ENCODE assay signal across 28 cellular contexts in genomic region chr6:157997893-157998608, GRCh38. TPM values are rescaled to one million over a fixed set of nuclear protein-coding genes. Genes with fewer than 3 reads are reported as not detected.
A peak's percentile ranks its signal among the peaks of the same experiment; 100 is the strongest.
DNase-seq lines count a peak whose midpoint lies in the region; ATAC-seq and TF ChIP-seq lines count a peak whose summit lies in the region.
"Had no signal": no experiment of that assay in that cellular context is flagged by ENCODE, and none has a peak within 500 bp of the region (broad histone marks: within the 10 kb centered on the region; RNA-seq: fewer than 3 reads in every experiment).

No MANE protein-coding gene starts in this region.

- no peak overlapping the region for H3K4me3 Mint-ChIP-seq in chondrocyte (ENCODE audit: unreplicated experiment)
- H3K4me3 Mint-ChIP-seq in nephron: no peak overlapping the region
- H3K4me3 Mint-ChIP-seq in glutamatergic neuron (ENCODE audit: unreplicated experiment): no peak overlapping the region
- H3K4me3 Mint-ChIP-seq: activated naive CD8-positive, alpha-beta T cell treated with anti-CD3 and anti-CD28 coated beads for 36 hours; activated T-cell treated with anti-CD3 and anti-CD28 coated beads, Interleukin-2, amount 50 U/mL, for 24 hours; stimulated activated effector memory CD8-positive, alpha-beta T cell treated with anti-CD3 and anti-CD28 coated beads, Interleukin-12 subunit alpha, Interleukin-12 subunit beta, amount 100 ng/mL, for 72 hours; T-helper 1 cell treated with Interleukin-12 subunit alpha and Interleukin-12 subunit beta and Interleukin-4 antibody, amounts not matched to agents 30 μg/mL and 1 μg/mL, for 36 hours had no signal

- H3K27me3 ChIP-seq in BE2C: no peaks in the 10 kb centered on the region
- H3K27me3 ChIP-seq in upper lobe of left lung: no peaks in the 10 kb centered on the region
- H3K27me3 ChIP-seq: neutrophil, sigmoid colon had no signal

- no peak for TF ChIP-seq EP300 in upper lobe of left lung (IDR thresholded peaks at IDR 0.05)

- TF ChIP-seq POLR2A in upper lobe of left lung (IDR thresholded peaks at IDR 0.05): no peak

- TF ChIP-seq CTCF in BE2C (IDR thresholded peaks at IDR 0.05; ENCODE audit: low read depth, low read length) (no peak), chondrocyte (IDR thresholded peaks at IDR 0.05) (no peak), nephron (IDR thresholded peaks at IDR 0.05; ENCODE audit: unreplicated experiment in 3 of 3) (no peak), glutamatergic neuron (IDR thresholded peaks at IDR 0.05; ENCODE audit: partially characterized antibody, unreplicated experiment) (no peak), upper lobe of left lung (IDR thresholded peaks at IDR 0.05) (no peak)

- WGBS in upper lobe of left lung, 2 donors: 77 to 88% methylated on average over 4 to 6 of the region's 6 CpGs

- H3K36me3 ChIP-seq in BE2C: no peaks in the 10 kb centered on the region
- H3K36me3 ChIP-seq in upper lobe of left lung: no peaks in the 10 kb centered on the region
- H3K36me3 ChIP-seq: neutrophil, sigmoid colon had no signal

- H3K9me3 ChIP-seq in BE2C: no peaks in the 10 kb centered on the region
- no peaks in the 10 kb centered on the region for H3K9me3 ChIP-seq in upper lobe of left lung
- H3K9me3 ChIP-seq: A549, neutrophil, psoas muscle, sigmoid colon had no signal

- H3K4me1 Mint-ChIP-seq in chondrocyte (ENCODE audit: low read depth): peaks cover 60% of the 10 kb centered on the region
- H3K4me1 Mint-ChIP-seq in nephron: peaks cover 85% of the 10 kb centered on the region
- peaks cover 45% of the 10 kb centered on the region for H3K4me1 Mint-ChIP-seq in glutamatergic neuron (ENCODE audit: low read depth, unreplicated experiment)

- H3K4me1 ChIP-seq in BE2C (peaks cover 38% of the 10 kb centered on the region), upper lobe of left lung (peaks cover 6 to 10% (median 8%) of the 10 kb centered on the region in 4 donors)

- no peaks in the 10 kb centered on the region for H3K9me3 Mint-ChIP-seq in chondrocyte (ENCODE audit: low read depth)
- H3K9me3 Mint-ChIP-seq in nephron: no peaks in the 10 kb centered on the region
- H3K9me3 Mint-ChIP-seq in glutamatergic neuron (ENCODE audit: unreplicated experiment): peaks cover 24% of the 10 kb centered on the region
- H3K9me3 Mint-ChIP-seq: activated naive CD8-positive, alpha-beta T cell treated with anti-CD3 and anti-CD28 coated beads for 36 hours; activated T-cell treated with anti-CD3 and anti-CD28 coated beads, Interleukin-2, amount 50 U/mL, for 24 hours; stimulated activated effector memory CD8-positive, alpha-beta T cell treated with anti-CD3 and anti-CD28 coated beads, Interleukin-12 subunit alpha, Interleukin-12 subunit beta, amount 100 ng/mL, for 72 hours; T-helper 1 cell treated with Interleukin-12 subunit alpha and Interleukin-12 subunit beta and Interleukin-4 antibody, amounts not matched to agents 30 μg/mL and 1 μg/mL, for 36 hours had no signal

- H3K27ac ChIP-seq in upper lobe of left lung: no peak overlapping the region
- H3K27ac ChIP-seq: neutrophil, psoas muscle had no signal

- H3K27me3 Mint-ChIP-seq in chondrocyte (ENCODE audit: low read depth): no peaks in the 10 kb centered on the region
- H3K27me3 Mint-ChIP-seq in nephron (ENCODE audit: low read depth): no peaks in the 10 kb centered on the region
- H3K27me3 Mint-ChIP-seq in glutamatergic neuron (ENCODE audit: unreplicated experiment): peaks cover 24% of the 10 kb centered on the region
- H3K27me3 Mint-ChIP-seq: activated naive CD8-positive, alpha-beta T cell treated with anti-CD3 and anti-CD28 coated beads for 36 hours; activated T-cell treated with anti-CD3 and anti-CD28 coated beads, Interleukin-2, amount 50 U/mL, for 24 hours had no signal

- DNase-seq in BE2C (peak; percentile 56), NCI-H69 (lab: John Stamatoyannopoulos, UW) (peak; percentile 75), chondrocyte (ENCODE audit: low spot score) (peak; percentile 40), glutamatergic neuron (no peak), NCI-H526 treated with DMSO at 0.1 percent for 48 hours (lab: John Stamatoyannopoulos, UW) (no peak), upper lobe of left lung (no peak)
- no peak for DNase-seq in activated naive CD4-positive, alpha-beta T cell (lab: John Stamatoyannopoulos, UW)
- DNase-seq: activated effector memory CD4-positive, alpha-beta T cell treated with anti-CD3 and anti-CD28 coated beads, Interleukin-2, amount 50 U/mL, for 16 hours; activated naive CD8-positive, alpha-beta T cell treated with anti-CD3 and anti-CD28 coated beads for 36 hours; activated T-cell treated with anti-CD3 and anti-CD28 coated beads, Interleukin-2, amount 50 U/mL, for 24 hours; AML-193; DMS 273 treated with DMSO at 0.1 percent for 48 hours; erythroblast; HCEC 1CT; IMR-90; MV-4-11; NCI-H1436; NCI-H2081; NCI-H774; psoas muscle; RPMI8226; sigmoid colon; stimulated activated CD4-positive, alpha-beta T cell treated with anti-CD3 and anti-CD28 coated beads, Interleukin-4, amount 100 ng/mL, for 4 hours had no signal

- no peak for ATAC-seq in upper lobe of left lung (ENCODE audit: low FRiP score in 2 of 2)
- ATAC-seq: A549; psoas muscle; stimulated activated effector memory CD8-positive, alpha-beta T cell treated with anti-CD3 and anti-CD28 coated beads, Interleukin-12 subunit alpha, Interleukin-12 subunit beta, amount 100 ng/mL, for 72 hours had no signal

- H3K4me3 ChIP-seq in BE2C (ENCODE audit: low read depth, low read length) (no peak overlapping the region), upper lobe of left lung (no peak overlapping the region)
- H3K4me3 ChIP-seq: A549, psoas muscle, sigmoid colon had no signal

- peaks cover 4% of the 10 kb centered on the region for H3K36me3 Mint-ChIP-seq in chondrocyte (ENCODE audit: low read depth)
- peaks cover 3% of the 10 kb centered on the region for H3K36me3 Mint-ChIP-seq in nephron (ENCODE audit: low read depth)
- H3K36me3 Mint-ChIP-seq in glutamatergic neuron (ENCODE audit: unreplicated experiment): peaks cover 11% of the 10 kb centered on the region
- H3K36me3 Mint-ChIP-seq: stimulated activated effector memory CD8-positive, alpha-beta T cell treated with anti-CD3 and anti-CD28 coated beads, Interleukin-12 subunit alpha, Interleukin-12 subunit beta, amount 100 ng/mL, for 72 hours had no signal

- H3K27ac Mint-ChIP-seq in chondrocyte (ENCODE audit: unreplicated experiment): no peak overlapping the region
- H3K27ac Mint-ChIP-seq in nephron: peak overlapping the region; percentile 74 to 90 (median 81)
- H3K27ac Mint-ChIP-seq in glutamatergic neuron (ENCODE audit: unreplicated experiment): no peak overlapping the region
- H3K27ac Mint-ChIP-seq: activated naive CD8-positive, alpha-beta T cell treated with anti-CD3 and anti-CD28 coated beads for 36 hours; activated T-cell treated with anti-CD3 and anti-CD28 coated beads, Interleukin-2, amount 50 U/mL, for 24 hours; stimulated activated effector memory CD8-positive, alpha-beta T cell treated with anti-CD3 and anti-CD28 coated beads, Interleukin-12 subunit alpha, Interleukin-12 subunit beta, amount 100 ng/mL, for 72 hours; T-helper 1 cell treated with Interleukin-12 subunit alpha and Interleukin-12 subunit beta and Interleukin-4 antibody, amounts not matched to agents 30 μg/mL and 1 μg/mL, for 36 hours had no signal

RNA-seq across cellular contexts. Expression of gene SYNJ2, which starts 16.4 kb away (rescaled TPM):
- polyA plus RNA-seq in BE2C (2012; ENCODE audit: insufficient read depth, insufficient read length, low read depth): 9.9 TPM
- total RNA-seq in chondrocyte: 29.2 to 54.5 TPM (median 53.1 TPM) in 3 replicates
- 2.4 TPM for total RNA-seq in glutamatergic neuron (ENCODE audit: unreplicated experiment)
- total RNA-seq in upper lobe of left lung: 1 to 10 TPM; 3.0 to 7.7 (median 4.2) TPM

Comparison
In these comparisons a context has a peak if more than half of its experiments do, and no peak if none do; other contexts are left out.
1. DNase-seq: peak in BE2C (single experiment), NCI-H69 (single experiment) and chondrocyte (single experiment); none in activated naive CD4-positive, alpha-beta T cell (0 of 4), glutamatergic neuron (single experiment), NCI-H526 treated with DMSO at 0.1 percent for 48 hours (single experiment) and upper lobe of left lung (0 of 2).
2. H3K27ac Mint-ChIP-seq: peak in nephron (3 of 3); none in chondrocyte (single experiment) and glutamatergic neuron (single experiment).